ENCODE assay signal across 25 cellular contexts in the genomic region with DNA sequence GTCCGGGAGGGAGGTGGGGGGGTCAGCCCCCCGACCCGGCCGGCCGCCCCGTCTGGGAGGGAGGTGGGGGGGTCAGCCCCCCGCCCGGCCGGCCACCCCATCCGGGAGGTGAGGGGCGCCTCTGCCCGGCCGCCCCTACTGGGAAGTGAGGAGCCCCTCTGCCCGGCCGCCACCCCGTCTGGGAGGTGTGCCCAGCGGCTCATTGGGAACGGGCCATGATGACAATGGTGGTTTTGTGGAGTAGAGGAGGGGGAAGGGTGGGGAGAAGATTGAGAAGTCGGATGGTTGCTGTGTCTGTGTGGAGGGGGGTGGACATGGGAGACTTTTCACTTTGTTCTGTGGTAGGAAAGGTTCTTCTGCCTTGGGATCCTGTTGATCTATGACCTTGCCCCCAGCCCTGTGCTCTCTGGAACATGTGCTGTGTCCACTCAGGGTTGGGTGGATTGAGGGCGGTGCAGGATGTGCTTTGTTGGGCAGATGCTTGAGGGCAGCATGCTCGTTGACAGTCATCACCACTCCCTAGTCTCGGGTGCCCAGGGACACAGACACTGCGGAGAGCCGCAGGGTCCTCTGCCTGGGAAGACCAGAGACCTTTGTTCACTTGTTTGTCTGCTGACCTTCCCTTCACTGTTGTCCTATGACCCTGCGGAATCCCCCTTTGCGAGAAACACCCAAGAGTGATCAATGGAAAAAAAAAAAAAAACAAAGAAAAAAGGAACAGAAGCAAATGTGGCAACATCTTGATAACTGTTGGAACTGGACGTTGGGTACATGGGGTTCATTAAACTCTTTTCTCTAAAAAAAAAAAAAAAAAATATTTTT.
"Had no signal": no experiment of that assay in that cellular context is flagged by ENCODE, and none has a peak within 500 bp of the region (broad histone marks: within the 10 kb centered on the region; RNA-seq: fewer than 3 reads in every experiment).

No MANE protein-coding gene starts in this region.

- H3K27ac ChIP-seq: colonic mucosa, epithelial cell of prostate, left ventricle myocardium inferior, lower lobe of right lung, neural progenitor cell, parathyroid adenoma, prostate gland, right atrium auricular region, skin epidermis, spleen, testis, tibial artery had no signal

- H3K79me2 ChIP-seq: parathyroid adenoma had no signal

- H3K27ac Mint-ChIP-seq: dendritic cell treated with granulocyte-macrophage colony-stimulating factor and Interleukin-4, amounts not matched to agents 40 ng/mL and 50 ng/mL, for 4 days; endodermal cell; immature natural killer cell; nephron; neural progenitor cell; stimulated activated memory B cell treated with anti-CD40 and anti-IgM and Interleukin-4, amounts not matched to agents 10 μg/mL and 1 μg/mL and 100 μg/mL, for 72 hours; type B pancreatic cell had no signal

- ATAC-seq: left colon; stimulated activated memory B cell treated with anti-CD40 and anti-IgM and Interleukin-4, amounts not matched to agents 10 μg/mL and 1 μg/mL and 100 μg/mL, for 72 hours; stimulated activated naive CD8-positive, alpha-beta T cell treated with anti-CD3 and anti-CD28 coated beads, Interleukin-15, Interleukin-2, amounts not matched to agents 100 U/mL and 50 U/mL, for 24 hours had no signal

- H3K36me3 ChIP-seq: colonic mucosa, neural progenitor cell, prostate gland, right atrium auricular region had no signal

- H3K4me1 Mint-ChIP-seq: endodermal cell; immature natural killer cell; neural progenitor cell; stimulated activated memory B cell treated with anti-CD40 and anti-IgM and Interleukin-4, amounts not matched to agents 10 μg/mL and 1 μg/mL and 100 μg/mL, for 72 hours had no signal

- DNase-seq: colonic mucosa; effector CD8-positive, alpha-beta T cell; endodermal cell; foreskin fibroblast; immature natural killer cell; islet precursor cell; kidney glomerular epithelial cell; left colon; left ventricle myocardium inferior; lower lobe of right lung; spleen; stimulated activated CD4-positive, alpha-beta T cell treated with anti-CD3 and anti-CD28 coated beads, Interleukin-4, amount 100 ng/mL, for 4 hours; stimulated activated naive CD8-positive, alpha-beta T cell treated with anti-CD3 and anti-CD28 coated beads, Interleukin-15, Interleukin-2, amounts not matched to agents 100 U/mL and 50 U/mL, for 24 hours; testis; tibial artery had no signal

- H3K9me3 Mint-ChIP-seq: immature natural killer cell, type B pancreatic cell had no signal

- H3K36me3 Mint-ChIP-seq: type B pancreatic cell had no signal

- H3K4me3 Mint-ChIP-seq: dendritic cell treated with granulocyte-macrophage colony-stimulating factor and Interleukin-4, amounts not matched to agents 40 ng/mL and 50 ng/mL, for 4 days; endodermal cell; immature natural killer cell; nephron; neural progenitor cell; stimulated activated memory B cell treated with anti-CD40 and anti-IgM and Interleukin-4, amounts not matched to agents 10 μg/mL and 1 μg/mL and 100 μg/mL, for 72 hours; type B pancreatic cell had no signal

- H3K4me1 ChIP-seq: colonic mucosa, lower lobe of right lung, neural progenitor cell, prostate gland, right atrium auricular region, spleen, testis had no signal

- H3K4me3 ChIP-seq: colonic mucosa, left ventricle myocardium inferior, lower lobe of right lung, neural progenitor cell, prostate gland, right atrium auricular region, skin epidermis, spleen, testis, tibial artery had no signal

- H3K4me2 ChIP-seq: neural progenitor cell had no signal

- H2AFZ ChIP-seq: neural progenitor cell, parathyroid adenoma had no signal

- H3K9me3 ChIP-seq: colonic mucosa, left ventricle myocardium inferior, lower lobe of right lung, prostate gland, right atrium auricular region, testis, tibial artery had no signal

- H3K27me3 Mint-ChIP-seq: dendritic cell treated with granulocyte-macrophage colony-stimulating factor and Interleukin-4, amounts not matched to agents 40 ng/mL and 50 ng/mL, for 4 days; stimulated activated memory B cell treated with anti-CD40 and anti-IgM and Interleukin-4, amounts not matched to agents 10 μg/mL and 1 μg/mL and 100 μg/mL, for 72 hours; type B pancreatic cell had no signal
